Comparison of ENCODE assay signal across 18 cellular contexts in the genomic region with DNA sequence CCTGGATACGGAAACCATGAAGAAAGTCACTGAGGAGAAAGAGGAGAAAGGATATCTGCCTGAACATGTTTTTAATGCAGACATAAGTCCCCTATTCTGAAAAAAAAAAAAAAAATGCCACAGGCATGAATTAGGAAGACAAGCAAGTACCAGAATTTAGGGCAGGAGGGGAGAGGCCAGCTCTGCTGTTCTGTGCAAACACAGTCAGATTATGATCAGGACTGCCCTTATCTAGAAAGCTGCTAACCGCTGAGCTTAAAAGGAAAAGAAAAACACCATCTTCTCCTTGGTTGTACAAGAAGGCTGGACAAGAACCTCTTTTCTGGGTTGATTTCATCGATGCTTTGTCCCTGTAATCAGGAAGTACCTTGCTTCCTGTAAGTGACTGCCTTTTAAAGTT.
"Had no signal": no experiment of that assay in that cellular context is flagged by ENCODE, and none has a peak within 500 bp of the region (broad histone marks: within the 10 kb centered on the region; RNA-seq: fewer than 3 reads in every experiment).

No MANE protein-coding gene starts in this region.

- H3K4me3 ChIP-seq: body of pancreas, dorsolateral prefrontal cortex, mucosa of descending colon, pancreas, smooth muscle cell, thoracic aorta, upper lobe of right lung had no signal

- H3K9me3 Mint-ChIP-seq: activated CD4-positive, alpha-beta T cell treated with anti-CD3 and anti-CD28 coated beads, Interleukin-2, amount 10 ng/mL, durations not matched to agents 24 days and 14 days; activated naive CD8-positive, alpha-beta T cell treated with anti-CD3 and anti-CD28 coated beads, Interleukin-2, amount 10 ng/mL, durations not matched to agents 7 days and 5 days; stimulated activated memory B cell treated with anti-CD40 and anti-IgM and Interleukin-4, amounts not matched to agents 10 μg/mL and 1 μg/mL and 100 μg/mL, for 72 hours had no signal

- DNase-seq: activated CD4-positive, alpha-beta T cell treated with anti-CD3 and anti-CD28 coated beads, Interleukin-2, amount 10 ng/mL, durations not matched to agents 24 days and 14 days; activated naive CD4-positive, alpha-beta T cell treated with Interleukin-2 at 50 U/mL for 16 hours; activated T-cell treated with anti-CD3 and anti-CD28 coated beads for 4 hours; caudate nucleus; endodermal cell; mesenchymal stem cell; naive thymus-derived CD4-positive, alpha-beta T cell; stimulated activated CD4-positive, alpha-beta T cell treated with anti-CD3 and anti-CD28 coated beads, Interleukin-4, amount 100 ng/mL, for 24 hours had no signal

- H3K4me1 Mint-ChIP-seq: endodermal cell had no signal

- H3K4me3 Mint-ChIP-seq: activated CD4-positive, alpha-beta T cell treated with anti-CD3 and anti-CD28 coated beads, Interleukin-2, amount 10 ng/mL, durations not matched to agents 24 days and 14 days; activated naive CD8-positive, alpha-beta T cell treated with anti-CD3 and anti-CD28 coated beads, Interleukin-2, amount 10 ng/mL, durations not matched to agents 7 days and 5 days; endodermal cell; naive thymus-derived CD4-positive, alpha-beta T cell; stimulated activated memory B cell treated with anti-CD40 and anti-IgM and Interleukin-4, amounts not matched to agents 10 μg/mL and 1 μg/mL and 100 μg/mL, for 72 hours had no signal

- H3K27me3 Mint-ChIP-seq: activated naive CD8-positive, alpha-beta T cell treated with anti-CD3 and anti-CD28 coated beads, Interleukin-2, amount 10 ng/mL, durations not matched to agents 7 days and 5 days; stimulated activated memory B cell treated with anti-CD40 and anti-IgM and Interleukin-4, amounts not matched to agents 10 μg/mL and 1 μg/mL and 100 μg/mL, for 72 hours had no signal

- ATAC-seq: body of pancreas; mucosa of descending colon; naive thymus-derived CD4-positive, alpha-beta T cell; pancreas; sciatic nerve; stimulated activated memory B cell treated with anti-CD40 and anti-IgM and Interleukin-4, amounts not matched to agents 10 μg/mL and 1 μg/mL and 100 μg/mL, for 72 hours; upper lobe of right lung had no signal

- H3K27ac Mint-ChIP-seq: activated CD4-positive, alpha-beta T cell treated with anti-CD3 and anti-CD28 coated beads, Interleukin-2, amount 10 ng/mL, durations not matched to agents 24 days and 14 days; activated naive CD8-positive, alpha-beta T cell treated with anti-CD3 and anti-CD28 coated beads, Interleukin-2, amount 10 ng/mL, durations not matched to agents 7 days and 5 days; endodermal cell; stimulated activated memory B cell treated with anti-CD40 and anti-IgM and Interleukin-4, amounts not matched to agents 10 μg/mL and 1 μg/mL and 100 μg/mL, for 72 hours had no signal
